12 cellular contexts compared by ENCODE assay signal in the genomic region with DNA sequence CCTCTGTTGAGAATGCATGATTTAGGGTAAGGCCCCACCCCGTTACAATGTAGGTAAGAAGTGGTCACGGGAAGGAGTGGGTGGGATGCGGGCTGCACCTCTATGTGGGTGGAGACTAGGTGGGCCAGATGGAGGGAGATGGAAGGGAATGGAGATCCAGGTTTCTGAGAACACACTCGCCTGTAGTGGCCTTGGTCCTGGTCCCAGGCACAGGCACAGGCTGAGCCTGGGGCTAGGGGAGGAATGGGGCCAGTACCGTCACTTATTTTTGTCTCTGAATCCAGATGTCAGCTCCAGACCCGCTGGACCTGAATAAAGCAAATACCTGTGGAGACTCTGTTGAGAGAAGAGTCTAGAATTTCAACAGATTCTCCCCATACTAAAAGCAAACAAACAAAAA. TPM values are rescaled to one million over a fixed set of nuclear protein-coding genes. Genes with fewer than 3 reads are reported as not detected.
DNase-seq lines count a peak whose midpoint lies in the region; ATAC-seq and TF ChIP-seq lines count a peak whose summit lies in the region.
"Had no signal": no experiment of that assay in that cellular context is flagged by ENCODE, and none has a peak within 500 bp of the region (broad histone marks: within the 10 kb centered on the region; RNA-seq: fewer than 3 reads in every experiment).

No MANE protein-coding gene starts in this region.

- no peaks in the 10 kb centered on the region for H3K9me2 ChIP-seq in PC-9 (ENCODE audit: insufficient read depth)

- no peaks in the 10 kb centered on the region for H3K36me3 Mint-ChIP-seq in dendritic cell treated with granulocyte-macrophage colony-stimulating factor and Interleukin-4, amounts not matched to agents 40 ng/mL and 50 ng/mL, for 4 days (ENCODE audit: low read depth)

- CTCF ChIA-PET in PC-9 (lab: Charles Lee), result interaction anchor here (1.0 kb wide), 1 partner anchor 257 kb away, joined by 3 read pairs; no protein-coding TSS in a partner anchor

- BruUV-seq in PC-9 (replicated peaks; lab: Mats Ljungman, UMichigan), result no TSS peak

- no peaks in the 10 kb centered on the region for H3K9me3 Mint-ChIP-seq in dendritic cell treated with granulocyte-macrophage colony-stimulating factor and Interleukin-4, amounts not matched to agents 40 ng/mL and 50 ng/mL, for 4 days
- H3K9me3 Mint-ChIP-seq: activated CD8-positive, alpha-beta T cell treated with anti-CD3 and anti-CD28 coated beads for 36 hours had no signal

- H3K4me1 ChIP-seq in PC-9 (replicated peaks; ENCODE audit: insufficient read depth) (peaks cover 38% of the 10 kb centered on the region), muscle layer of duodenum (ENCODE audit: control insufficient read depth in 1 of 2, insufficient read depth in 2 of 2, low read length in 2 of 2) (peaks cover 13 to 47% of the 10 kb centered on the region in 2 donors), thymus (ENCODE audit: control insufficient read depth, insufficient read depth, low read length) (peaks cover 7% of the 10 kb centered on the region)

- intact Hi-C loops in PC-9 (cut with micrococcal nuclease; ENCODE audit: unreplicated experiment), result loop anchor here (5.0 kb wide), 2 partner anchors 69 to 321 kb away; no protein-coding TSS in a partner anchor
- intact Hi-C loops in dendritic cell treated with granulocyte-macrophage colony-stimulating factor and Interleukin-4, amounts not matched to agents 40 ng/mL and 50 ng/mL, for 4 days (cut with micrococcal nuclease), result no loop called here

- H3K27ac ChIP-seq in PC-9 (peak overlapping the region; percentile 42), muscle layer of duodenum (ENCODE audit: low read length) (peak overlapping the region; percentile 82), thymus (ENCODE audit: low read depth) (peak overlapping the region; percentile 8)
- H3K27ac ChIP-seq: epithelial cell of prostate had no signal

- peak overlapping the region; percentile 61 for H3K4me2 ChIP-seq in PC-9

- H3K27me3 ChIP-seq in PC-9 (ENCODE audit: insufficient read depth, low read depth) (no peaks in the 10 kb centered on the region), muscle layer of duodenum (ENCODE audit: low read depth, low read length) (no peaks in the 10 kb centered on the region), thymus (ENCODE audit: control insufficient read depth, insufficient read depth) (no peaks in the 10 kb centered on the region)

- H3K27me3 Mint-ChIP-seq in dendritic cell treated with granulocyte-macrophage colony-stimulating factor and Interleukin-4, amounts not matched to agents 40 ng/mL and 50 ng/mL, for 4 days, result peaks cover 2% of the 10 kb centered on the region
- H3K27me3 Mint-ChIP-seq: activated CD8-positive, alpha-beta T cell treated with anti-CD3 and anti-CD28 coated beads for 36 hours had no signal

- no peak for TF ChIP-seq CTCF in PC-9 (conservative IDR thresholded peaks at IDR 0.05)

- H3K4me1 Mint-ChIP-seq in dendritic cell treated with granulocyte-macrophage colony-stimulating factor and Interleukin-4, amounts not matched to agents 40 ng/mL and 50 ng/mL, for 4 days (ENCODE audit: low read depth), result peaks cover 37% of the 10 kb centered on the region

- peaks cover 29% of the 10 kb centered on the region for H3F3A ChIP-seq in PC-9 (ENCODE audit: insufficient read depth, low read depth)

- peak overlapping the region; percentile 79 for H3K27ac Mint-ChIP-seq in dendritic cell treated with granulocyte-macrophage colony-stimulating factor and Interleukin-4, amounts not matched to agents 40 ng/mL and 50 ng/mL, for 4 days
- H3K27ac Mint-ChIP-seq: activated CD8-positive, alpha-beta T cell treated with anti-CD3 and anti-CD28 coated beads for 36 hours had no signal

- peak overlapping the region; percentile 44 for H3K4me3 Mint-ChIP-seq in dendritic cell treated with granulocyte-macrophage colony-stimulating factor and Interleukin-4, amounts not matched to agents 40 ng/mL and 50 ng/mL, for 4 days
- H3K4me3 Mint-ChIP-seq: activated CD8-positive, alpha-beta T cell treated with anti-CD3 and anti-CD28 coated beads for 36 hours had no signal

- no peaks in the 10 kb centered on the region for H4K20me1 ChIP-seq in PC-9 (ENCODE audit: insufficient read depth)

- H3K79me2 ChIP-seq in PC-9 (ENCODE audit: low read depth), result no peaks in the 10 kb centered on the region

- DNase-seq in PC-9 (no peak), MV-4-11 (lab: John Stamatoyannopoulos, UW) (no peak)
- DNase-seq: activated CD8-positive, alpha-beta T cell treated with anti-CD3 and anti-CD28 coated beads for 36 hours; kidney glomerular epithelial cell had no signal

- POLR2A ChIA-PET in PC-9 (lab: Charles Lee; ENCODE audit: unreplicated experiment), result interaction anchor here (0.6 kb wide), 1 partner anchor 78 kb away, joined by 3 read pairs; no protein-coding TSS in a partner anchor

- H2AFZ ChIP-seq in PC-9, result no peak overlapping the region

- H3K4me3 ChIP-seq in PC-9 (no peak overlapping the region; the same call in 1 of the 2 replicates), muscle layer of duodenum (ENCODE audit: low read depth in 1 of 2, low read length in 2 of 2) (no peak overlapping the region), thymus (ENCODE audit: low read length) (no peak overlapping the region)

- 92% methylated on average over 6 of the region's 6 CpGs for WGBS in thymus

- ATAC-seq in HG02588 (IDR thresholded peaks at IDR 0.05; ENCODE audit: unreplicated experiment), result no peak
- ATAC-seq in GM18909 (IDR thresholded peaks at IDR 0.05; ENCODE audit: poor library complexity, unreplicated experiment), result no peak
- no peak for ATAC-seq in HG02840 (IDR thresholded peaks at IDR 0.05; ENCODE audit: low FRiP score, unreplicated experiment)
- ATAC-seq: activated CD8-positive, alpha-beta T cell treated with anti-CD3 and anti-CD28 coated beads for 36 hours had no signal

- H3K9me3 ChIP-seq in PC-9 (ENCODE audit: insufficient read depth, low read depth), result no peaks in the 10 kb centered on the region
- H3K9me3 ChIP-seq in muscle layer of duodenum (ENCODE audit: control insufficient read depth in 1 of 2, low read length in 2 of 2), result no peaks in the 10 kb centered on the region
- no peaks in the 10 kb centered on the region for H3K9me3 ChIP-seq in thymus (ENCODE audit: control insufficient read depth)

- H3K36me3 ChIP-seq in PC-9 (ENCODE audit: low read depth) (no peaks in the 10 kb centered on the region), muscle layer of duodenum (ENCODE audit: control insufficient read depth in 1 of 2, insufficient read depth in 2 of 2, low read length in 2 of 2) (peaks cover 0 to 5% of the 10 kb centered on the region in 2 donors), thymus (ENCODE audit: control insufficient read depth, insufficient read depth) (no peaks in the 10 kb centered on the region)

RNA-seq across cellular contexts. Expression of a gene that starts 31.5 kb away (rescaled TPM):
- total RNA-seq in PC-9 (2021), result 1.2 TPM in 1 of 2 replicates, not detected in the other
- polyA plus RNA-seq in thymus, result 0.09 TPM
- total RNA-seq: activated CD8-positive, alpha-beta T cell treated with anti-CD3 and anti-CD28 coated beads for 36 hours; NCI-H460 had no signal

RNA-seq across cellular contexts. Expression of a gene that starts 56.3 kb away (rescaled TPM):
- total RNA-seq in PC-9 (2021), result 67.2 and 81.8 TPM in 2 replicates
- polyA plus RNA-seq in thymus, result 35.7 TPM

RNA-seq across cellular contexts. Expression of a gene that starts 58.7 kb away (rescaled TPM):
- 6.0 and 6.1 TPM in 2 replicates for total RNA-seq in PC-9 (2021)
- polyA plus RNA-seq in thymus, result 19.1 TPM

Comparison
In these comparisons a context has a peak if more than half of its experiments do, and no peak if none do; other contexts are left out.
1. H3K27ac ChIP-seq: peak in every context shown above with its lines; median percentile 82 in muscle layer of duodenum; 42 in PC-9; 8 in thymus.